Comparison of ENCODE assay signal across 13 cellular contexts in genomic region chr19:43561144-43561970, GRCh38. TPM values are rescaled to one million over a fixed set of nuclear protein-coding genes. Genes with fewer than 3 reads are reported as not detected.
DNase-seq lines count a peak whose midpoint lies in the region; ATAC-seq and FAIRE-seq lines count a peak whose summit lies in the region.
"Had no signal": no experiment of that assay in that cellular context is flagged by ENCODE, and none has a peak within 500 bp of the region (broad histone marks: within the 10 kb centered on the region; RNA-seq: fewer than 3 reads in every experiment).

No MANE protein-coding gene starts in this region.

- H3K4me1 Mint-ChIP-seq in stimulated activated naive CD8-positive, alpha-beta T cell treated with anti-CD3 and anti-CD28 coated beads, Interleukin-15, Interleukin-2, amounts not matched to agents 100 ng/mL and 50 ng/mL, for 24 hours (ENCODE audit: low read depth) = peaks cover 54% of the 10 kb centered on the region
- H3K4me1 Mint-ChIP-seq in naive B cell = peaks cover 49 to 68% (median 56%) of the 10 kb centered on the region in 3 donors

- no peak for ATAC-seq in stimulated activated naive CD8-positive, alpha-beta T cell treated with anti-CD3 and anti-CD28 coated beads, Interleukin-15, Interleukin-2, amounts not matched to agents 100 U/mL and 50 U/mL, for 24 hours
- no peak for ATAC-seq in activated naive CD4-positive, alpha-beta T cell treated with anti-CD3 and anti-CD28 coated beads, Interleukin-2, amount 50 U/mL, for 72 hours
- ATAC-seq in naive B cell (ENCODE audit: low read depth in 2 of 2) (no peak), GM21619 (IDR thresholded peaks at IDR 0.05; ENCODE audit: unreplicated experiment) (no peak), HG03378 (IDR thresholded peaks at IDR 0.05; ENCODE audit: unreplicated experiment) (no peak)

- H3K4me3 Mint-ChIP-seq in stimulated activated naive CD8-positive, alpha-beta T cell treated with anti-CD3 and anti-CD28 coated beads, Interleukin-15, Interleukin-2, amounts not matched to agents 100 ng/mL and 50 ng/mL, for 24 hours = no peak overlapping the region
- H3K4me3 Mint-ChIP-seq in naive B cell = peak overlapping the region in 7 of 8 donors; percentile 72 to 89 (median 81)

- H3K36me3 Mint-ChIP-seq in stimulated activated naive CD8-positive, alpha-beta T cell treated with anti-CD3 and anti-CD28 coated beads, Interleukin-15, Interleukin-2, amounts not matched to agents 100 ng/mL and 50 ng/mL, for 24 hours (ENCODE audit: low read depth) = peaks cover 40% of the 10 kb centered on the region
- peaks cover 6 to 29% of the 10 kb centered on the region in 2 donors for H3K36me3 Mint-ChIP-seq in activated naive CD4-positive, alpha-beta T cell treated with anti-CD3 and anti-CD28 coated beads, Interleukin-2, amount 50 U/mL, for 72 hours
- no peaks in the 10 kb centered on the region for H3K36me3 Mint-ChIP-seq in naive B cell

- DNase-seq in stimulated activated naive CD8-positive, alpha-beta T cell treated with anti-CD3 and anti-CD28 coated beads, Interleukin-15, Interleukin-2, amounts not matched to agents 100 U/mL and 50 U/mL, for 24 hours = no peak
- DNase-seq in activated naive CD4-positive, alpha-beta T cell treated with anti-CD3 and anti-CD28 coated beads, Interleukin-2, amount 50 U/mL, for 72 hours (ENCODE audit: low spot score in 2 of 2) = no peak
- DNase-seq in naive B cell (no peak), HTR-8/SVneo (ENCODE audit: insufficient read length, low spot score) (no peak), Ammon's horn (ENCODE audit: low spot score) (no peak)
- DNase-seq: AML-193, NCI-H1417 treated with DMSO at 0.1 percent for 48 hours, NCI-H510A, occipital lobe, PC-9 had no signal

- H3K27ac Mint-ChIP-seq in stimulated activated naive CD8-positive, alpha-beta T cell treated with anti-CD3 and anti-CD28 coated beads, Interleukin-15, Interleukin-2, amounts not matched to agents 100 ng/mL and 50 ng/mL, for 24 hours = peak overlapping the region; percentile 88
- peak overlapping the region; percentile 97 to 99 for H3K27ac Mint-ChIP-seq in activated naive CD4-positive, alpha-beta T cell treated with anti-CD3 and anti-CD28 coated beads, Interleukin-2, amount 50 U/mL, for 72 hours
- H3K27ac Mint-ChIP-seq in naive B cell = peak overlapping the region; percentile 93 to 99 (median 96)

- no peak for FAIRE-seq in HTR-8/SVneo (lab: Jason Lieb, UNC)

- no peaks in the 10 kb centered on the region for H3K9me3 Mint-ChIP-seq in stimulated activated naive CD8-positive, alpha-beta T cell treated with anti-CD3 and anti-CD28 coated beads, Interleukin-15, Interleukin-2, amounts not matched to agents 100 ng/mL and 50 ng/mL, for 24 hours
- peaks cover 3% of the 10 kb centered on the region in 2 donors for H3K9me3 Mint-ChIP-seq in activated naive CD4-positive, alpha-beta T cell treated with anti-CD3 and anti-CD28 coated beads, Interleukin-2, amount 50 U/mL, for 72 hours
- peaks cover 0 to 4% (median 0%) of the 10 kb centered on the region in 7 donors for H3K9me3 Mint-ChIP-seq in naive B cell

- H3K27me3 Mint-ChIP-seq in stimulated activated naive CD8-positive, alpha-beta T cell treated with anti-CD3 and anti-CD28 coated beads, Interleukin-15, Interleukin-2, amounts not matched to agents 100 ng/mL and 50 ng/mL, for 24 hours = no peaks in the 10 kb centered on the region
- no peaks in the 10 kb centered on the region for H3K27me3 Mint-ChIP-seq in naive B cell

RNA-seq across cellular contexts. Expression of gene XRCC1, which starts 14.0 kb away (rescaled TPM):
- total RNA-seq in activated naive CD4-positive, alpha-beta T cell treated with anti-CD3 and anti-CD28 coated beads, Interleukin-2, amount 50 U/mL, for 72 hours = 10 to 100 TPM; 36.9 to 39.5 TPM
- polyA plus RNA-seq in naive B cell (ENCODE audit: low read depth in 6 of 6) = 10 to 100 TPM; 24.4 to 32.4 (median 29.6) TPM

RNA-seq across cellular contexts. Expression of gene PINLYP, which starts 14.2 kb away (rescaled TPM):
- total RNA-seq in activated naive CD4-positive, alpha-beta T cell treated with anti-CD3 and anti-CD28 coated beads, Interleukin-2, amount 50 U/mL, for 72 hours = 1 to 10 TPM; 6.5 to 9.0 TPM
- 1 to 10 TPM in 5 of 6 donors, not detected in 1; 1.1 to 2.6 (median 2.0) TPM for polyA plus RNA-seq in naive B cell (ENCODE audit: low read depth in 6 of 6)

RNA-seq across cellular contexts. Expression of gene ZNF575, which starts 28.4 kb away (rescaled TPM):
- total RNA-seq in activated naive CD4-positive, alpha-beta T cell treated with anti-CD3 and anti-CD28 coated beads, Interleukin-2, amount 50 U/mL, for 72 hours = 1 to 10 TPM in 1 of 2 donors, under 1 TPM in 1; 0.98 to 3.3 TPM
- polyA plus RNA-seq in naive B cell (ENCODE audit: low read depth in 6 of 6) = 1 to 10 TPM in 4 of 6 donors, under 1 TPM in 2; 0.39 to 2.2 (median 1.6) TPM

RNA-seq across cellular contexts. Expression of gene ETHE1, which starts 34.4 kb away (rescaled TPM):
- 10 to 100 TPM; 88.0 to 89.2 TPM for total RNA-seq in activated naive CD4-positive, alpha-beta T cell treated with anti-CD3 and anti-CD28 coated beads, Interleukin-2, amount 50 U/mL, for 72 hours
- polyA plus RNA-seq in naive B cell (ENCODE audit: low read depth in 6 of 6) = 10 to 100 TPM; 15.5 to 30.7 (median 24.0) TPM

RNA-seq across cellular contexts. Expression of gene IRGQ, which starts 34.6 kb away (rescaled TPM):
- total RNA-seq in activated naive CD4-positive, alpha-beta T cell treated with anti-CD3 and anti-CD28 coated beads, Interleukin-2, amount 50 U/mL, for 72 hours = 10 to 100 TPM; 21.6 to 29.4 TPM
- 1 to 10 TPM in 4 of 6 donors, under 1 TPM in 1, not detected in 1; 0.93 to 2.4 (median 1.3) TPM for polyA plus RNA-seq in naive B cell (ENCODE audit: low read depth in 6 of 6)
